1 cellular context compared by ENCODE assay signal in the genomic region with DNA sequence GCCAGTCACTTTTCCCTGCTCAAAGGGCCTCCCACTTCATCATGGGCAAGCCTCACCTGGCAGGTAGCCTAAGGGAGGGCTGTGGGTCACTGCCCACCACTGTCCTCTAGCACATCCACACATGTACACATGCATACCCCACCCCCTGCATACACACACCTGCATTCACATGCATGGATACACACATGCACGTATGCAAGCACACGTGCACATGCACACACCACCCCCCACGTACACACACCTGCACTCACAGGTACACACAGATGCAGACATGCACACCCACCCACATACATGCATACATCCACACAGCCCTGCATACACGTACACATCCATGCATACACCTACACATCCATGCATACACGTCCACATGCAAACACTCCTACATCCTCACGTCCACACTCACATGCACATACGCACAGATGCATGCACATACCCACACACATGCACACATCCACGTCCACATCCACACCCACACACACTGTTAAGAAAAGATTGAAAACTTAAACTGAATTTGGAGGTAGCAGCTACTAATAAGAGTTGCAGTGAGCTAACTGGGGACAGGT.
A peak's percentile ranks its signal among the peaks of the same experiment; 100 is the strongest.
TF ChIP-seq lines count a peak whose summit lies in the region.

No MANE protein-coding gene starts in this region.

TF ChIP-seq in K562, 482 proteins besides CTCF, POLR2A, EP300 and RAD21:
- TF ChIP-seq BRCA1 (IDR thresholded peaks at IDR 0.05), result no peak
- TF ChIP-seq BRCA1 (CRISPR knock-in tag; IDR thresholded peaks at IDR 0.05), result 0 out of 2 replicates have a peak, but pooled peaks have one; percentile 61
- TF ChIP-seq SMAD2 (IDR thresholded peaks at IDR 0.05; ENCODE audit: low read depth, low read length), result no peak
- no peak for TF ChIP-seq POLR2G (IDR thresholded peaks at IDR 0.05; ENCODE audit: low read depth, low read length)
- peak in 1 of 2 experiments; percentile 28; a peak in 1 of 4 replicates for TF ChIP-seq KDM1A (IDR thresholded peaks at IDR 0.05)
